Comparison of ENCODE assay signal across 9 cellular contexts in the genomic region with DNA sequence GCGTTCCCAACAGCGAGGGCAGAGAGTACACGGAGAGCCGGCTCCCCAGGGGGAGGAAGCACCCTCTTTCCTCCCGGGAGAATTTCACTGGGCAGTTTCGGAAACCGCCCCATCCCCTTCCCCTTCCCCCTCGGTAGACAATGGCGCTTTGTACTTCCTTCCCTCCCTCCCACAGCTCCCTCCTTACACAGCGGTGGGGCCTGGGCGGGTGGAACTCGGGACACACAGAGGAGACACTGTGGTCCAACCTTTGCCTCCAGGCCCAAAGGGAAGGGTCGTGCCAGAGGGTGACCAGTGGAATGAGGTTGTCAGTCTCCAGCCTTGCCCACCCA. TPM values are rescaled to one million over a fixed set of nuclear protein-coding genes. Genes with fewer than 3 reads are reported as not detected.
A peak's percentile ranks its signal among the peaks of the same experiment; 100 is the strongest.
DNase-seq lines count a peak whose midpoint lies in the region; ATAC-seq and TF ChIP-seq lines count a peak whose summit lies in the region.
"Had no signal": no experiment of that assay in that cellular context is flagged by ENCODE, and none has a peak within 500 bp of the region (broad histone marks: within the 10 kb centered on the region; RNA-seq: fewer than 3 reads in every experiment).

No MANE protein-coding gene starts in this region.

- H3K9ac ChIP-seq in H9 (ENCODE audit: extremely low read depth, insufficient read length, low read length) = no peak overlapping the region
- peak overlapping the region; percentile 61 for H3K9ac ChIP-seq in rectal smooth muscle tissue (ENCODE audit: low read length)

- H3K27ac ChIP-seq in H9 (ENCODE audit: insufficient read length, low read depth, low read length) = no peak overlapping the region
- H3K27ac ChIP-seq in left ventricle myocardium inferior (replicated peaks) = peak overlapping the region; percentile 95
- H3K27ac ChIP-seq in rectal smooth muscle tissue (ENCODE audit: low read depth, low read length) = peak overlapping the region; percentile 98

- peaks cover 44% of the 10 kb centered on the region for H3K36me3 ChIP-seq in left ventricle myocardium inferior
- H3K36me3 ChIP-seq in rectal smooth muscle tissue (ENCODE audit: control insufficient read depth, insufficient read depth, low read length) = peaks cover 20% of the 10 kb centered on the region

- H3K56ac ChIP-seq in H9 (ENCODE audit: insufficient read length, low read depth, low read length) = no peak overlapping the region

- H2BK12ac ChIP-seq in H9 (ENCODE audit: insufficient read length, low read depth, low read length) = no peak overlapping the region

- H3K23me2 ChIP-seq in H9 (ENCODE audit: insufficient read length, low read depth, low read length, poor library complexity, severe bottlenecking) = peaks cover 10% of the 10 kb centered on the region

- H3K27me3 Mint-ChIP-seq in H9 (ENCODE audit: low read depth) = peaks cover 5% of the 10 kb centered on the region
- H3K27me3 Mint-ChIP-seq in activated CD8-positive, alpha-beta T cell treated with anti-CD3 and anti-CD28 coated beads, Interleukin-2, amount 10 ng/mL, durations not matched to agents 7 days and 5 days (ENCODE audit: low read depth) = no peaks in the 10 kb centered on the region

- no peaks in the 10 kb centered on the region for H3K79me1 ChIP-seq in H9 (ENCODE audit: insufficient read depth, low read depth, low read length, poor library complexity, severe bottlenecking)

- peak overlapping the region; percentile 90 for H3K4me2 ChIP-seq in H9 (ENCODE audit: insufficient read depth, insufficient read length, low read length)

- H4K20me1 ChIP-seq in H9 (ENCODE audit: control insufficient read depth, insufficient read depth, insufficient read length) = no peaks in the 10 kb centered on the region

- no peak overlapping the region for H2AFZ ChIP-seq in H9 (ENCODE audit: low read length)

- H3K14ac ChIP-seq in H9 (ENCODE audit: insufficient read depth, low read length) = peak overlapping the region; percentile 55

- peaks cover 0 to 2% (median 2%) of the 10 kb centered on the region in 3 experiments; a peak in 4 of 7 replicates for H3K36me3 Mint-ChIP-seq in H9 (ENCODE audit: insufficient read depth in 1 of 3, low read depth in 3 of 3)
- peaks cover 12% of the 10 kb centered on the region for H3K36me3 Mint-ChIP-seq in activated CD8-positive, alpha-beta T cell treated with anti-CD3 and anti-CD28 coated beads, Interleukin-2, amount 10 ng/mL, durations not matched to agents 7 days and 5 days (ENCODE audit: low read depth)

- no peak overlapping the region for H2BK20ac ChIP-seq in H9 (ENCODE audit: low read depth, low read length, poor library complexity, severe bottlenecking)

- H2BK15ac ChIP-seq in H9 (ENCODE audit: low read depth, low read length) = no peak overlapping the region

- no peaks in the 10 kb centered on the region for H3K9me3 ChIP-seq in H9 (ENCODE audit: control insufficient read depth, low read depth, low read length)
- H3K9me3 ChIP-seq in left ventricle myocardium inferior (replicated peaks) = no peaks in the 10 kb centered on the region

- H2BK120ac ChIP-seq in H9 (ENCODE audit: low read depth, low read length, poor library complexity, severe bottlenecking) = no peak overlapping the region

- H2BK5ac ChIP-seq in H9 (ENCODE audit: insufficient read length, low read length) = no peak overlapping the region

- no peak for DNase-seq in H9
- no peak for DNase-seq in activated CD8-positive, alpha-beta T cell treated with anti-CD3 and anti-CD28 coated beads, Interleukin-2, amount 10 ng/mL, durations not matched to agents 7 days and 5 days
- peak; percentile 50 for DNase-seq in left ventricle myocardium inferior
- no peak for DNase-seq in dedifferentiated amniotic fluid mesenchymal stem cell (ENCODE audit: extremely low spot score)
- no peak for DNase-seq in SIG-M5 treated with dmso at 0.1 percent for 504 hours (lab: John Stamatoyannopoulos, UW; ENCODE audit: unreplicated experiment)
- no peak for DNase-seq in DMS79 (lab: John Stamatoyannopoulos, UW)
- no peak for DNase-seq in NCI-H2227 (lab: John Stamatoyannopoulos, UW; ENCODE audit: unreplicated experiment)

- H3K4me1 ChIP-seq in H9 (ENCODE audit: insufficient read depth, low read length) (no peaks in the 10 kb centered on the region), left ventricle myocardium inferior (peaks cover 91% of the 10 kb centered on the region), rectal smooth muscle tissue (ENCODE audit: control insufficient read depth, insufficient read depth, low read length) (peaks cover 53% of the 10 kb centered on the region)

- H3K18ac ChIP-seq in H9 (ENCODE audit: insufficient read length, low read depth, low read length) = peak overlapping the region; percentile 46

- peak overlapping the region; percentile 89 for H3K4me3 ChIP-seq in left ventricle myocardium inferior
- H3K4me3 ChIP-seq in rectal smooth muscle tissue (ENCODE audit: low read length) = peak overlapping the region; percentile 82

- H3K4me1 Mint-ChIP-seq in H9 = peaks cover 30 to 39% of the 10 kb centered on the region in 2 experiments
- H3K4me1 Mint-ChIP-seq in activated CD8-positive, alpha-beta T cell treated with anti-CD3 and anti-CD28 coated beads, Interleukin-2, amount 10 ng/mL, durations not matched to agents 7 days and 5 days (ENCODE audit: low read depth) = peaks cover 36% of the 10 kb centered on the region

- no CpG with 5 or more reads among the region's 13 CpGs for WGBS in H9 (ENCODE audit: extremely low coverage, insufficient read length, low lambda C conversion rate)

- no peak overlapping the region for H3T11ph ChIP-seq in H9 (ENCODE audit: low read length)

- intact Hi-C loops in left ventricle myocardium inferior (cut with micrococcal nuclease) = loop anchor here (5.0 kb wide), 1 partner anchor 138 kb away; no protein-coding TSS in a partner anchor

- no peak overlapping the region for H4K8ac ChIP-seq in H9 (replicated peaks; ENCODE audit: insufficient read length, low read depth, low read length)

- no peak overlapping the region for H3K4ac ChIP-seq in H9 (ENCODE audit: low read depth, low read length)

- peak overlapping the region; percentile 72 to 80 for H3K4me3 Mint-ChIP-seq in H9
- peak overlapping the region; percentile 80 for H3K4me3 Mint-ChIP-seq in activated CD8-positive, alpha-beta T cell treated with anti-CD3 and anti-CD28 coated beads, Interleukin-2, amount 10 ng/mL, durations not matched to agents 7 days and 5 days

- H4K91ac ChIP-seq in H9 (ENCODE audit: insufficient read length, low read depth, low read length) = no peak overlapping the region

- peak overlapping the region; percentile 39 for H4K5ac ChIP-seq in H9 (ENCODE audit: insufficient read length, low read depth, low read length)

- no peaks in the 10 kb centered on the region; the same call in 1 of the 2 replicates for H3K79me2 ChIP-seq in H9 (ENCODE audit: insufficient read depth, low read length)

- H3K27ac Mint-ChIP-seq in H9 = peak overlapping the region in 1 of 3 experiments; percentile 82; a peak in 2 of 7 replicates
- H3K27ac Mint-ChIP-seq in activated CD8-positive, alpha-beta T cell treated with anti-CD3 and anti-CD28 coated beads, Interleukin-2, amount 10 ng/mL, durations not matched to agents 7 days and 5 days = peak overlapping the region; percentile 90

- H3K27me3 ChIP-seq in H9 (ENCODE audit: insufficient read depth, low read length) (no peaks in the 10 kb centered on the region), left ventricle myocardium inferior (ENCODE audit: low read depth) (no peaks in the 10 kb centered on the region), rectal smooth muscle tissue (ENCODE audit: control insufficient read depth, insufficient read depth, low read length) (no peaks in the 10 kb centered on the region)

- H2AK5ac ChIP-seq in H9 (ENCODE audit: insufficient read length, low read length) = no peak overlapping the region

- no peak for ATAC-seq in activated CD8-positive, alpha-beta T cell treated with anti-CD3 and anti-CD28 coated beads, Interleukin-2, amount 10 ng/mL, durations not matched to agents 7 days and 5 days

- CTCF ChIA-PET in activated CD8-positive, alpha-beta T cell treated with anti-CD3 and anti-CD28 coated beads, Interleukin-2, amount 10 ng/mL, durations not matched to agents 7 days and 5 days (lab: Charles Lee) = interaction anchor here (0.6 to 5.5 kb wide), 33 partner anchors 9 to 451 kb away, joined by 3 to 37 read pairs (median 5); a partner anchor contains a TSS

- no peak overlapping the region for H3K23ac ChIP-seq in H9 (ENCODE audit: insufficient read length, low read depth, low read length)

- POLR2A ChIA-PET in activated CD8-positive, alpha-beta T cell treated with anti-CD3 and anti-CD28 coated beads, Interleukin-2, amount 10 ng/mL, durations not matched to agents 7 days and 5 days (lab: Charles Lee) = interaction anchor here (0.6 to 3.7 kb wide), 8 partner anchors 8 to 1006 kb away, joined by 3 to 21 read pairs (median 4); a partner anchor contains a TSS

- no peak; the same call in 2 of the 3 replicates for TF ChIP-seq CTCF in H9 (conservative IDR thresholded peaks at IDR 0.05)
- TF ChIP-seq CTCF in left ventricle myocardium inferior (IDR thresholded peaks at IDR 0.05; ENCODE audit: borderline replicate concordance) = no peak

- no peaks in the 10 kb centered on the region for H3K9me3 Mint-ChIP-seq in H9
- H3K9me3 Mint-ChIP-seq in activated CD8-positive, alpha-beta T cell treated with anti-CD3 and anti-CD28 coated beads, Interleukin-2, amount 10 ng/mL, durations not matched to agents 7 days and 5 days (ENCODE audit: insufficient read depth) = no peaks in the 10 kb centered on the region

RNA-seq across cellular contexts. Expression of a gene that starts 4.3 kb away (rescaled TPM):
- total RNA-seq in H9 (2021) (21.1 and 23.4 TPM in 2 replicates), left ventricle myocardium inferior (245 TPM)
- 10 to 100 TPM; 51.0 to 61.7 TPM for total RNA-seq in activated CD8-positive, alpha-beta T cell treated with anti-CD3 and anti-CD28 coated beads, Interleukin-2, amount 10 ng/mL, durations not matched to agents 7 days and 5 days

RNA-seq across cellular contexts. Expression of a gene that starts 21.9 kb away (rescaled TPM):
- 18.6 and 20.1 TPM in 2 replicates for total RNA-seq in H9 (2021)
- under 1 TPM; 0.76 to 0.87 TPM for total RNA-seq in activated CD8-positive, alpha-beta T cell treated with anti-CD3 and anti-CD28 coated beads, Interleukin-2, amount 10 ng/mL, durations not matched to agents 7 days and 5 days
- total RNA-seq in left ventricle myocardium inferior = 51.5 TPM

RNA-seq across cellular contexts. Expression of a gene that starts 37.3 kb away (rescaled TPM):
- total RNA-seq in H9 (2021) (4.7 and 4.9 TPM in 2 replicates), left ventricle myocardium inferior (20.7 TPM)
- total RNA-seq in activated CD8-positive, alpha-beta T cell treated with anti-CD3 and anti-CD28 coated beads, Interleukin-2, amount 10 ng/mL, durations not matched to agents 7 days and 5 days = not detected
- total RNA-seq: T-helper 2 cell treated with Interferon-gamma antibody and Interleukin-4, amounts not matched to agents 100 ng/mL and 5 ng/mL, for 36 hours had no signal

RNA-seq across cellular contexts. Expression of a gene that starts 54.8 kb away (rescaled TPM):
- 8.2 and 8.3 TPM in 2 replicates for total RNA-seq in H9 (2021)
- total RNA-seq in activated CD8-positive, alpha-beta T cell treated with anti-CD3 and anti-CD28 coated beads, Interleukin-2, amount 10 ng/mL, durations not matched to agents 7 days and 5 days = not detected
- not detected for total RNA-seq in left ventricle myocardium inferior
- total RNA-seq: T-helper 2 cell treated with Interferon-gamma antibody and Interleukin-4, amounts not matched to agents 100 ng/mL and 5 ng/mL, for 36 hours had no signal

Comparison
In these comparisons a context has a peak if more than half of its experiments do, and no peak if none do; other contexts are left out.
1. RNA of a gene that starts 21.9 kb away (total RNA-seq): 51.5 TPM in left ventricle myocardium inferior (single experiment) and 18.6 to 20.1 TPM in H9; 0.76 to 0.87 TPM in activated CD8-positive, alpha-beta T cell treated with anti-CD3 and anti-CD28 coated beads, Interleukin-2, amount 10 ng/mL, durations not matched to agents 7 days and 5 days; every median in the first group is over 10 times any median in the second.